10 cellular contexts compared by ENCODE assay signal in genomic region chr12:85279449-85280137, GRCh38. TPM values are rescaled to one million over a fixed set of nuclear protein-coding genes. Genes with fewer than 3 reads are reported as not detected.
DNase-seq lines count a peak whose midpoint lies in the region; ATAC-seq, FAIRE-seq and TF ChIP-seq lines count a peak whose summit lies in the region.
"Had no signal": no experiment of that assay in that cellular context is flagged by ENCODE, and none has a peak within 500 bp of the region (broad histone marks: within the 10 kb centered on the region; RNA-seq: fewer than 3 reads in every experiment).

No MANE protein-coding gene starts in this region.

- intact Hi-C loops in mammary epithelial cell (cut with micrococcal nuclease): no loop called here

- no peak overlapping the region for H3K27ac ChIP-seq in HL-60 (replicated peaks)
- H3K27ac ChIP-seq in mammary epithelial cell (ENCODE audit: insufficient read depth, low read depth, low read length): no peak overlapping the region
- H3K27ac ChIP-seq in keratinocyte (ENCODE audit: control insufficient read depth, insufficient read depth, low read length): no peak overlapping the region
- H3K27ac ChIP-seq in subcutaneous abdominal adipose tissue (ENCODE audit: low read depth, low read length): peak overlapping the region; percentile 82

- peaks cover 50% of the 10 kb centered on the region for H3K27me3 Mint-ChIP-seq in activated T-cell treated with anti-CD3 and anti-CD28 coated beads, Interleukin-2, amount 50 U/mL, for 4 hours (ENCODE audit: low read depth)

- in situ Hi-C loops in mammary epithelial cell (cut with MboI; ENCODE audit: low sequenced_read_pairs in 2 of 2): no loop called here

- peaks cover 8% of the 10 kb centered on the region for H3K4me1 Mint-ChIP-seq in activated T-cell treated with anti-CD3 and anti-CD28 coated beads, Interleukin-2, amount 50 U/mL, for 4 hours (ENCODE audit: low read depth)

- no peaks in the 10 kb centered on the region for H3K9me3 Mint-ChIP-seq in activated T-cell treated with anti-CD3 and anti-CD28 coated beads, Interleukin-2, amount 50 U/mL, for 4 hours

- H3K9me3 ChIP-seq in mammary epithelial cell (replicated peaks; ENCODE audit: insufficient read depth, low read length) (peaks cover 7% of the 10 kb centered on the region), keratinocyte (ENCODE audit: control insufficient read depth, low read depth, low read length) (peaks cover 2% of the 10 kb centered on the region), subcutaneous abdominal adipose tissue (ENCODE audit: control insufficient read depth in 5 of 5, low read length in 5 of 5) (peaks cover 0 to 13% (median 6%) of the 10 kb centered on the region in 5 donors)

- no peak for ATAC-seq in activated T-cell treated with anti-CD3 and anti-CD28 coated beads, Interleukin-2, amount 50 U/mL, for 4 hours

- TF ChIP-seq CTCF in HL-60 (IDR thresholded peaks at IDR 0.05; ENCODE audit: insufficient read depth, low read length) (no peak), mammary epithelial cell (conservative IDR thresholded peaks at IDR 0.05 in 1 of 2, IDR thresholded peaks at IDR 0.05 in 1 of 2; ENCODE audit: extremely low read depth in 1 of 2, insufficient read depth in 1 of 2, low read depth in 1 of 2, low read length in 2 of 2) (no peak), keratinocyte (optimal IDR thresholded peaks at IDR 0.05 in 1 of 3, IDR thresholded peaks at IDR 0.05 in 1 of 3, conservative IDR thresholded peaks at IDR 0.05 in 1 of 3; ENCODE audit: extremely low read depth in 1 of 3, insufficient read depth in 2 of 3, low read length in 3 of 3) (no peak)

- peaks cover 55% of the 10 kb centered on the region for H3K27me3 ChIP-seq in HL-60 (ENCODE audit: insufficient read depth, poor library complexity, severe bottlenecking)
- peaks cover 64% of the 10 kb centered on the region for H3K27me3 ChIP-seq in mammary epithelial cell (ENCODE audit: insufficient read depth, low read length)
- H3K27me3 ChIP-seq in keratinocyte (ENCODE audit: control insufficient read depth, extremely low read depth, insufficient read depth, low read length): peaks cover 76% of the 10 kb centered on the region
- H3K27me3 ChIP-seq in subcutaneous abdominal adipose tissue (ENCODE audit: control insufficient read depth in 5 of 5, insufficient read depth in 4 of 5, low read length in 5 of 5): peaks cover 14 to 58% (median 53%) of the 10 kb centered on the region in 5 donors

- DNase-seq in HL-60 (ENCODE audit: low read depth in 1 of 2, low spot score in 1 of 2): no peak
- no peak for DNase-seq in mammary epithelial cell
- DNase-seq in keratinocyte (ENCODE audit: low read depth, low spot score): no peak
- DNase-seq in activated CD8-positive, alpha-beta memory T cell treated with anti-CD3 and anti-CD28 coated beads for 24 hours: no peak
- DNase-seq in activated T-cell treated with anti-CD3 and anti-CD28 coated beads, Interleukin-2, amount 50 U/mL, for 4 hours: no peak
- no peak for DNase-seq in SW480 (ENCODE audit: low spot score)
- DNase-seq: nucleus accumbens had no signal

- H3K36me3 ChIP-seq in mammary epithelial cell (ENCODE audit: insufficient read depth, low read length): no peaks in the 10 kb centered on the region
- no peaks in the 10 kb centered on the region for H3K36me3 ChIP-seq in keratinocyte (ENCODE audit: control insufficient read depth in 2 of 2, extremely low read depth in 1 of 2, insufficient read depth in 2 of 2, low read length in 2 of 2)
- H3K36me3 ChIP-seq in subcutaneous abdominal adipose tissue (ENCODE audit: control insufficient read depth in 5 of 5, insufficient read depth in 5 of 5, low read length in 5 of 5): no peaks in the 10 kb centered on the region

- H3K9me1 ChIP-seq in keratinocyte (ENCODE audit: control insufficient read depth, extremely low read depth, insufficient read depth, low read length): no peaks in the 10 kb centered on the region

- FAIRE-seq in keratinocyte (lab: Jason Lieb, UNC): no peak

- H3K4me2 ChIP-seq in mammary epithelial cell (ENCODE audit: insufficient read depth, low read depth, low read length) (peak overlapping the region; percentile 54), keratinocyte (ENCODE audit: control insufficient read depth, extremely low read depth, insufficient read depth, low read depth, low read length) (peak overlapping the region; percentile 79)

- BruUV-seq in mammary epithelial cell (replicated peaks; lab: Mats Ljungman, UMichigan): no TSS peak

- H3K4me3 ChIP-seq in HL-60 (replicated peaks; ENCODE audit: insufficient read depth, low read length) (0 out of 2 replicates have a peak overlapping the region, but pooled peaks have one; percentile 31), mammary epithelial cell (replicated peaks in 1 of 3; ENCODE audit: insufficient read depth in 1 of 3, low read depth in 2 of 3, low read length in 3 of 3) (no peak overlapping the region), keratinocyte (ENCODE audit: control insufficient read depth in 2 of 3, extremely low read depth in 1 of 3, insufficient read depth in 2 of 3, low read depth in 1 of 3, low read length in 3 of 3) (peak overlapping the region in 2 of 3 experiments; percentile 55 to 63), subcutaneous abdominal adipose tissue (ENCODE audit: low read depth in 1 of 5, low read length in 5 of 5) (peak overlapping the region; percentile 57 to 89 (median 74))

- no peak overlapping the region for H3K9ac ChIP-seq in mammary epithelial cell (ENCODE audit: insufficient read depth, low read length)
- no peak overlapping the region for H3K9ac ChIP-seq in keratinocyte (ENCODE audit: control insufficient read depth, extremely low read depth, insufficient read depth, low read length)
- H3K9ac ChIP-seq in subcutaneous abdominal adipose tissue (ENCODE audit: low read length in 5 of 5): peak overlapping the region in 2 of 5 donors; percentile 14 to 56

- no peaks in the 10 kb centered on the region for H3K79me2 ChIP-seq in mammary epithelial cell (ENCODE audit: insufficient read depth, low read length)
- H3K79me2 ChIP-seq in keratinocyte (ENCODE audit: control insufficient read depth, insufficient read depth, low read length): no peaks in the 10 kb centered on the region

- no peaks in the 10 kb centered on the region for H3K36me3 Mint-ChIP-seq in activated T-cell treated with anti-CD3 and anti-CD28 coated beads, Interleukin-2, amount 50 U/mL, for 4 hours (ENCODE audit: insufficient read depth)
- H3K36me3 Mint-ChIP-seq: activated naive CD8-positive, alpha-beta T cell had no signal

- CTCF ChIA-PET in mammary epithelial cell (lab: Charles Lee; ENCODE audit: low non-redundant PET): no interaction called here

- dilution Hi-C loops in mammary epithelial cell (cut with HindIII; ENCODE audit: low sequenced_read_pairs): no loop called here
- dilution Hi-C loops in keratinocyte (cut with MboI; ENCODE audit: extremely low pct_ligation_motif_present, low sequenced_read_pairs): no loop called here

- H4K20me1 ChIP-seq in mammary epithelial cell (ENCODE audit: insufficient read depth, low read length) (no peaks in the 10 kb centered on the region), keratinocyte (ENCODE audit: control insufficient read depth, extremely low read depth, insufficient read depth, low read length) (no peaks in the 10 kb centered on the region)

- H2AFZ ChIP-seq in mammary epithelial cell (ENCODE audit: low read depth, low read length) (peak overlapping the region; percentile 21), keratinocyte (ENCODE audit: control insufficient read depth, low read length) (peak overlapping the region; percentile 66)

- H3K4me1 ChIP-seq in mammary epithelial cell (ENCODE audit: insufficient read depth, low read length): peaks cover 5% of the 10 kb centered on the region
- H3K4me1 ChIP-seq in keratinocyte (ENCODE audit: control insufficient read depth, extremely low read depth, insufficient read depth, low read length): peaks cover 10% of the 10 kb centered on the region
- H3K4me1 ChIP-seq in subcutaneous abdominal adipose tissue (ENCODE audit: control insufficient read depth in 5 of 5, insufficient read depth in 5 of 5, low read length in 5 of 5): peaks cover 0 to 26% (median 19%) of the 10 kb centered on the region in 5 donors

- WGBS in mammary epithelial cell (ENCODE audit: low coverage, missing lambda C conversion rate): 13% methylated on average over 19 of the region's 39 CpGs

- no peak overlapping the region for H3K4me3 Mint-ChIP-seq in activated T-cell treated with anti-CD3 and anti-CD28 coated beads, Interleukin-2, amount 50 U/mL, for 4 hours

RNA-seq across cellular contexts. Expression of gene ALX1, which starts 0.4 kb away (rescaled TPM):
- not detected for total RNA-seq in mammary epithelial cell
- not detected for polyA plus RNA-seq in mammary epithelial cell
- not detected for polyA minus RNA-seq in mammary epithelial cell
- polyA plus RNA-seq in keratinocyte: not detected in 3 replicates
- polyA plus RNA-seq in keratinocyte (2011; ENCODE audit: low read depth): not detected
- not detected in 2 replicates for polyA plus RNA-seq in keratinocyte (2011; cell fraction: cytosol; rRNA removed)
- not detected in 2 replicates for polyA plus RNA-seq in keratinocyte (2011; cell fraction: nucleus; rRNA removed)
- polyA plus RNA-seq in keratinocyte (2012; ENCODE audit: low replicate concordance): not detected in 2 replicates
- not detected in 3 replicates for polyA minus RNA-seq in keratinocyte
- polyA minus RNA-seq in keratinocyte (2011; cell fraction: cytosol; rRNA and poly(A)+ RNA removed): not detected
- 0.32 TPM in 1 of 2 replicates, not detected in the other for polyA minus RNA-seq in keratinocyte (2011; cell fraction: nucleus; rRNA and poly(A)+ RNA removed)
- not detected for total RNA-seq in activated T-cell treated with anti-CD3 and anti-CD28 coated beads, Interleukin-2, amount 50 U/mL, for 4 hours
- total RNA-seq: OCI-LY7 had no signal

Comparison
In these comparisons a context has a peak if more than half of its experiments do, and no peak if none do; other contexts are left out.
1. H3K4me3 ChIP-seq: peak in HL-60 (single experiment), keratinocyte (2 of 3) and subcutaneous abdominal adipose tissue (5 of 5); none in mammary epithelial cell (0 of 3).